Comparison of ENCODE assay signal across 10 cellular contexts in the genomic region with DNA sequence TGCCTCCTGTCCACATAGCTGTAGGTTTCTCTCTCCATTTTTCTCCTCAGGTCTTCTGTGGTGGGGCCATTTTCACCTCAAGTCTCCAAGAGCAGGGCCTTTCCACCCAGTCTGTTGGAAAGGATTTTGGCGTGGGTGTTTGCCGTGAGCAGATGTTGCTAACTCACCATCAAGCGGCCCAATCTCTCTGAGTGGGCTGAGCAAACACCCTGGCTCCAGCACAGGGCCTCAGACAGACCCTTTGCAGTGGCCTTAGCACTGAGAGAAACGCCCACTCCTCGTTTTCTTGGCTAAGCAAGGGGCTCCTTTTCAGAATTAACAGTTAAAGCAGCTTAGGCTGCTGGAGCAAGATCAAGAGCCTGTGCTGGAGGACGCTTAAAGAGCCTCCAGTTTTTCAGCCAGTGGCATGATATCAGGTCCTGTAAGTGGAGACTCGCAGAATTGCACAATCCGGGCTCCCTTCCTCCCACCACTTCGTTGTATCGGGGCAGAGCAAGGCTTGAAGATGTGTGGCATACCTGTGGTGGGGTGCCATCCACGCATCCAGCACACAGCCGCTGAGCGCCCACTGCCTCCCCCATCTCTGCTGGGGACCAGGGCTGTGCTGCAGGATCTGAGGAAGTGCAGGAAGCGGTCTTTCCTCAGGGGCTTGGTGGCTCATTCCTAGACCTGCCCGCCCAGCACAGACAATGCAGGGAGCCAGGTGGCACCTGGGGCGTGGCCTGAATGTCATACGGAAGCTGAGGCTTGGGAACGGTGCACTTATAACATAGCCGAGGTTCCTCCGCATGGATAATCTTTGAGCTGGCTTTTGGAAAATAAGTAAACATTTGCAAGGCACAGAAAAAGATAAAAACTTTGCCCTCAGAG.
"Had no signal": no experiment of that assay in that cellular context is flagged by ENCODE, and none has a peak within 500 bp of the region (broad histone marks: within the 10 kb centered on the region; RNA-seq: fewer than 3 reads in every experiment).

No MANE protein-coding gene starts in this region.

- H3K9me3 ChIP-seq: suprapubic skin had no signal

- H3K27ac ChIP-seq: heart left ventricle, skin epidermis, suprapubic skin had no signal

- DNase-seq: activated CD4-positive, alpha-beta T cell treated with anti-CD3 and anti-CD28 coated beads for 1 hour; activated CD4-positive, alpha-beta T cell treated with anti-CD3 and anti-CD28 coated beads, Interleukin-2, amount 50 U/mL, for 4 hours; activated naive CD4-positive, alpha-beta T cell treated with anti-CD3 and anti-CD28 coated beads for 36 hours; immature natural killer cell; naive thymus-derived CD8-positive, alpha-beta T cell; T-helper 1 cell; T1000 had no signal

- H3K36me3 ChIP-seq: heart left ventricle, suprapubic skin had no signal

- H3K4me1 ChIP-seq: heart left ventricle, suprapubic skin had no signal

- H3K4me3 ChIP-seq: heart left ventricle, skin epidermis, suprapubic skin had no signal
